Comparison of ENCODE assay signal across 1 cellular context in genomic region chr1:95004013-95004412, GRCh38.
TF ChIP-seq lines count a peak whose summit lies in the region.

No MANE protein-coding gene starts in this region.

TF ChIP-seq in HEK293, 187 proteins besides CTCF, POLR2A, EP300 and RAD21 (continued from another document):
- no peak for TF ChIP-seq ZNF645 (tag by site-specific recombination; IDR thresholded peaks at IDR 0.05)
- TF ChIP-seq ZNF843 (tag by site-specific recombination; IDR thresholded peaks at IDR 0.05) = peak; percentile 58
- no peak for TF ChIP-seq ZNF112 (tag by site-specific recombination; IDR thresholded peaks at IDR 0.05)
- peak; percentile 88 for TF ChIP-seq ZNF362 (tag by site-specific recombination; IDR thresholded peaks at IDR 0.05)
- TF ChIP-seq ZXDB (tag by site-specific recombination; IDR thresholded peaks at IDR 0.05) = peak; percentile 65
- TF ChIP-seq ZBTB6 (tag by site-specific recombination; IDR thresholded peaks at IDR 0.05) = peak; percentile 72; the same call in 1 of the 2 replicates
- TF ChIP-seq KLF8 (tag by site-specific recombination; IDR thresholded peaks at IDR 0.05) = 0 out of 2 replicates have a peak, but pooled peaks have one; percentile 16
- TF ChIP-seq ZNF335 (tag by site-specific recombination; conservative IDR thresholded peaks at IDR 0.05) = 0 out of 2 replicates have a peak, but pooled peaks have one; percentile 11
